Comparison of ENCODE assay signal across 24 cellular contexts in genomic region chr6:63578757-63579156, GRCh38. TPM values are rescaled to one million over a fixed set of nuclear protein-coding genes. Genes with fewer than 3 reads are reported as not detected.
DNase-seq lines count a peak whose midpoint lies in the region; ATAC-seq, FAIRE-seq and TF ChIP-seq lines count a peak whose summit lies in the region.
"Had no signal": no experiment of that assay in that cellular context is flagged by ENCODE, and none has a peak within 500 bp of the region (broad histone marks: within the 10 kb centered on the region; RNA-seq: fewer than 3 reads in every experiment).

No MANE protein-coding gene starts in this region.

- no peak overlapping the region for H3K23ac ChIP-seq in mesenchymal stem cell (ENCODE audit: low read length in 2 of 2)

- H3K27ac Mint-ChIP-seq in neural progenitor cell, result no peak overlapping the region
- H3K27ac Mint-ChIP-seq: B cell; CD4-positive, alpha-beta T cell; CD8-positive, alpha-beta T cell had no signal

- H3F3A ChIP-seq in Loucy (ENCODE audit: low read depth), result no peaks in the 10 kb centered on the region
- peaks cover 55% of the 10 kb centered on the region for H3F3A ChIP-seq in neural progenitor cell (ENCODE audit: low read depth)

- no peak overlapping the region for H2BK15ac ChIP-seq in mesenchymal stem cell (ENCODE audit: low read depth, poor library complexity, severe bottlenecking)

- TF ChIP-seq RAD21 in A549 (conservative IDR thresholded peaks at IDR 0.05 in 1 of 2, IDR thresholded peaks at IDR 0.05 in 1 of 2) (no peak), GM12878 (IDR thresholded peaks at IDR 0.05; ENCODE audit: insufficient read depth, low read depth, low read length) (no peak)

- H3K36me3 ChIP-seq in Loucy (ENCODE audit: insufficient read depth, low read length) (peaks cover 64% of the 10 kb centered on the region), GM12878 (ENCODE audit: control insufficient read depth in 2 of 2, insufficient read depth in 2 of 2, low read length in 1 of 2) (peaks cover 3 to 26% of the 10 kb centered on the region in 2 experiments), mesenchymal stem cell (ENCODE audit: control insufficient read depth in 1 of 2, insufficient read depth in 2 of 2, low read depth in 1 of 2, low read length in 2 of 2) (peaks cover 2 to 76% of the 10 kb centered on the region in 2 experiments), neural progenitor cell (peaks cover 54% of the 10 kb centered on the region), mammary epithelial cell (ENCODE audit: insufficient read depth, low read length) (peaks cover 52% of the 10 kb centered on the region)

- H3K9ac ChIP-seq in Loucy (ENCODE audit: low read depth, low read length, poor library complexity, severe bottlenecking) (no peak overlapping the region), GM12878 (ENCODE audit: control insufficient read depth, insufficient read depth, low read length) (no peak overlapping the region), mesenchymal stem cell (ENCODE audit: low read length) (peak overlapping the region; percentile 55), neural progenitor cell (no peak overlapping the region), mammary epithelial cell (ENCODE audit: insufficient read depth, low read length) (no peak overlapping the region)
- H3K9ac ChIP-seq: BLaER1 treated with 17β-estradiol and CSF1 and Interleukin-3, amounts not matched to agents 10 nM and 100 nM had no signal

- H3K27ac ChIP-seq in A549 (0 out of 6 replicates have a peak overlapping the region, but pooled peaks of 1 of the 2 experiments have one; percentile 46), GM12878 (ENCODE audit: control insufficient read depth, insufficient read depth) (no peak overlapping the region), mesenchymal stem cell (ENCODE audit: low read length, poor library complexity, severe bottlenecking) (no peak overlapping the region), neural progenitor cell (no peak overlapping the region), mammary epithelial cell (ENCODE audit: insufficient read depth, low read depth, low read length) (no peak overlapping the region)
- H3K27ac ChIP-seq: BLaER1 treated with 17β-estradiol and CSF1 and Interleukin-3, amounts not matched to agents 10 nM and 100 nM; C4-2B had no signal

- H3K4me3 Mint-ChIP-seq in neural progenitor cell, result no peak overlapping the region
- H3K4me3 Mint-ChIP-seq: B cell; CD4-positive, alpha-beta T cell; CD8-positive, alpha-beta T cell had no signal

- H3K4me3 ChIP-seq in A549, result peak overlapping the region; percentile 54
- no peak overlapping the region for H3K4me3 ChIP-seq in Loucy (ENCODE audit: low read length, poor library complexity, severe bottlenecking)
- no peak overlapping the region for H3K4me3 ChIP-seq in GM12878
- no peak overlapping the region for H3K4me3 ChIP-seq in mesenchymal stem cell (ENCODE audit: insufficient read depth in 1 of 2, low read depth in 1 of 2, low read length in 2 of 2)
- H3K4me3 ChIP-seq in neural progenitor cell, result no peak overlapping the region
- H3K4me3 ChIP-seq in mammary epithelial cell (replicated peaks in 1 of 3; ENCODE audit: insufficient read depth in 1 of 3, low read depth in 2 of 3, low read length in 3 of 3), result no peak overlapping the region
- H3K4me3 ChIP-seq: BLaER1 treated with 17β-estradiol and CSF1 and Interleukin-3, amounts not matched to agents 10 nM and 100 nM had no signal

- peaks cover 18% of the 10 kb centered on the region for H3K4me1 Mint-ChIP-seq in neural progenitor cell

- in situ Hi-C loops in GM12878 (cut with MboI), result no loop called here
- in situ Hi-C loops in mammary epithelial cell (cut with MboI; ENCODE audit: low sequenced_read_pairs in 2 of 2), result no loop called here

- no peak for TF ChIP-seq EP300 in A549 (IDR thresholded peaks at IDR 0.05)
- no peak for TF ChIP-seq EP300 in GM12878 (IDR thresholded peaks at IDR 0.05; ENCODE audit: borderline replicate concordance in 1 of 2, control insufficient read depth in 1 of 2, low read depth in 2 of 2, low read length in 2 of 2)

- H3K4ac ChIP-seq in mesenchymal stem cell (ENCODE audit: low read depth in 1 of 2, low read length in 2 of 2), result no peak overlapping the region

- no peak overlapping the region for H3K14ac ChIP-seq in mesenchymal stem cell (ENCODE audit: low read length in 2 of 2)

- 85% methylated on average over 2 of the region's 2 CpGs for WGBS in A549 (ENCODE audit: missing lambda C conversion rate)
- WGBS in GM12878 (ENCODE audit: insufficient coverage, insufficient replicate concordance, low lambda C conversion rate, missing lambda C conversion rate), result 100% methylated on average over 2 of the region's 2 CpGs
- WGBS in mesenchymal stem cell, result 100% methylated on average over 1 of the region's 2 CpGs
- WGBS in mammary epithelial cell (ENCODE audit: low coverage, missing lambda C conversion rate), result 100% methylated on average over 2 of the region's 2 CpGs

- H2BK5ac ChIP-seq in mesenchymal stem cell (ENCODE audit: low read depth, low read length, poor library complexity, severe bottlenecking), result no peak overlapping the region

- no peaks in the 10 kb centered on the region for H3K27me3 Mint-ChIP-seq in neural progenitor cell (ENCODE audit: insufficient read depth, low read depth)
- H3K27me3 Mint-ChIP-seq: B cell; CD4-positive, alpha-beta T cell had no signal

- POLR2A ChIA-PET in A549 (lab: Yijun Ruan, JAX), result no interaction called here
- POLR2A ChIA-PET in GM12878 (lab: Charles Lee), result no interaction called here

- ATAC-seq in A549, result no peak
- ATAC-seq in GM12878, result no peak
- no peak for ATAC-seq in left ventricle myocardium superior
- ATAC-seq in HG03520 (IDR thresholded peaks at IDR 0.05; ENCODE audit: unreplicated experiment), result no peak
- ATAC-seq: CD8-positive, alpha-beta T cell had no signal

- H2BK12ac ChIP-seq in mesenchymal stem cell (ENCODE audit: low read length in 2 of 2), result no peak overlapping the region

- H3K9me3 ChIP-seq in A549 (no peaks in the 10 kb centered on the region), Loucy (ENCODE audit: insufficient read depth, low read depth, low read length) (no peaks in the 10 kb centered on the region), GM12878 (replicated peaks; ENCODE audit: control insufficient read depth, insufficient read depth, low read length) (no peaks in the 10 kb centered on the region), mesenchymal stem cell (ENCODE audit: control insufficient read depth, low read length) (no peaks in the 10 kb centered on the region), neural progenitor cell (ENCODE audit: low read depth) (no peaks in the 10 kb centered on the region), mammary epithelial cell (replicated peaks; ENCODE audit: insufficient read depth, low read length) (no peaks in the 10 kb centered on the region)
- H3K9me3 ChIP-seq: Caco-2 had no signal

- no peaks in the 10 kb centered on the region for H3K27me3 ChIP-seq in Loucy (ENCODE audit: insufficient read depth, low read length, poor library complexity, severe bottlenecking)
- no peaks in the 10 kb centered on the region for H3K27me3 ChIP-seq in GM12878 (replicated peaks in 1 of 2; ENCODE audit: control insufficient read depth in 2 of 2, insufficient read depth in 2 of 2, low read length in 1 of 2)
- no peaks in the 10 kb centered on the region for H3K27me3 ChIP-seq in mesenchymal stem cell (ENCODE audit: control insufficient read depth in 1 of 2, insufficient read depth in 1 of 2, low read length in 2 of 2)
- H3K27me3 ChIP-seq in neural progenitor cell, result no peaks in the 10 kb centered on the region
- no peaks in the 10 kb centered on the region for H3K27me3 ChIP-seq in mammary epithelial cell (ENCODE audit: insufficient read depth, low read length)
- H3K27me3 ChIP-seq: BLaER1 treated with 17β-estradiol and CSF1 and Interleukin-3, amounts not matched to agents 10 nM and 100 nM had no signal

- H2AFZ ChIP-seq in Loucy (ENCODE audit: low read length), result no peak overlapping the region
- H2AFZ ChIP-seq in GM12878 (ENCODE audit: control insufficient read depth, low read depth, low read length), result no peak overlapping the region
- no peak overlapping the region for H2AFZ ChIP-seq in mesenchymal stem cell (ENCODE audit: low read depth, low read length)
- no peak overlapping the region for H2AFZ ChIP-seq in neural progenitor cell (replicated peaks)
- no peak overlapping the region for H2AFZ ChIP-seq in mammary epithelial cell (ENCODE audit: low read depth, low read length)

- H3K4me1 ChIP-seq in A549 (peaks cover 66% of the 10 kb centered on the region), Loucy (ENCODE audit: insufficient read depth, low read length, poor library complexity, severe bottlenecking) (peaks cover 15% of the 10 kb centered on the region), GM12878 (ENCODE audit: control insufficient read depth, insufficient read depth, low read length) (no peaks in the 10 kb centered on the region; the same call in 1 of the 2 replicates), mesenchymal stem cell (ENCODE audit: control insufficient read depth, insufficient read depth, low read depth, low read length) (peaks cover 2% of the 10 kb centered on the region), neural progenitor cell (peaks cover 16% of the 10 kb centered on the region), mammary epithelial cell (ENCODE audit: insufficient read depth, low read length) (peaks cover 10% of the 10 kb centered on the region)

- peaks cover 64% of the 10 kb centered on the region for H4K20me1 ChIP-seq in Loucy (ENCODE audit: insufficient read depth, low read length, poor library complexity, severe bottlenecking)
- H4K20me1 ChIP-seq in GM12878 (ENCODE audit: control insufficient read depth, insufficient read depth), result no peaks in the 10 kb centered on the region
- H4K20me1 ChIP-seq in neural progenitor cell (ENCODE audit: low read depth), result peaks cover 64% of the 10 kb centered on the region
- peaks cover 15% of the 10 kb centered on the region for H4K20me1 ChIP-seq in mammary epithelial cell (ENCODE audit: insufficient read depth, low read length)

- no peaks in the 10 kb centered on the region for H3K9me2 ChIP-seq in Loucy (replicated peaks; ENCODE audit: low read depth, low read length)

- SMC1A ChIA-PET in GM12878 (lab: Charles Lee; ENCODE audit: uncharacterized antibody, unreplicated experiment), result interaction anchor here (0.8 to 1.5 kb wide), 2 partner anchors 69 to 186 kb away, joined by 3 read pairs; no protein-coding TSS in a partner anchor

- BruUV-seq in GM12878 (replicated peaks; lab: Mats Ljungman, UMichigan) (no TSS peak), mammary epithelial cell (replicated peaks; lab: Mats Ljungman, UMichigan) (no TSS peak)

- RAD21 ChIA-PET in GM12878 (lab: Charles Lee; ENCODE audit: unreplicated experiment), result interaction anchor here (1.4 to 2.6 kb wide), 2 partner anchors 185 to 226 kb away, joined by 4 to 15 read pairs; no protein-coding TSS in a partner anchor

- peak overlapping the region; percentile 78 for H3K4me2 ChIP-seq in A549
- peak overlapping the region; percentile 22 for H3K4me2 ChIP-seq in Loucy (ENCODE audit: low read depth, low read length, poor library complexity, severe bottlenecking)
- H3K4me2 ChIP-seq in GM12878 (ENCODE audit: control insufficient read depth, insufficient read depth), result peak overlapping the region; percentile 20; the same call in 1 of the 2 replicates
- no peak overlapping the region for H3K4me2 ChIP-seq in mesenchymal stem cell (ENCODE audit: low read length, poor library complexity, severe bottlenecking)
- H3K4me2 ChIP-seq in neural progenitor cell, result no peak overlapping the region
- no peak overlapping the region for H3K4me2 ChIP-seq in mammary epithelial cell (ENCODE audit: insufficient read depth, low read depth, low read length)
- H3K4me2 ChIP-seq: BLaER1 treated with 17β-estradiol and CSF1 and Interleukin-3, amounts not matched to agents 10 nM and 100 nM had no signal

- CTCF ChIA-PET in A549 (lab: Yijun Ruan, JAX) (no interaction called here), GM12878 (lab: Yijun Ruan, JAX) (interaction anchor here (2.6 kb wide), 1 partner anchor 226 kb away, joined by 8 read pairs; no protein-coding TSS in a partner anchor), mammary epithelial cell (lab: Charles Lee; ENCODE audit: low non-redundant PET) (no interaction called here)

- FAIRE-seq in A549 (lab: Jason Lieb, UNC), result no peak
- no peak for FAIRE-seq in GM12878 (lab: Jason Lieb, UNC)
- FAIRE-seq: A204.1, D721Med, G401.6, GM12892, GM18507 had no signal

- H3K36me3 Mint-ChIP-seq in neural progenitor cell, result peaks cover 34% of the 10 kb centered on the region

- H2BK120ac ChIP-seq in mesenchymal stem cell (ENCODE audit: low read depth, low read length), result no peak overlapping the region

- intact Hi-C loops in GM12878 (cut with micrococcal nuclease; ENCODE audit: unreplicated experiment) (no loop called here), left ventricle myocardium superior (cut with micrococcal nuclease) (no loop called here), mammary epithelial cell (cut with micrococcal nuclease) (no loop called here)

- H3K9me3 Mint-ChIP-seq in neural progenitor cell, result no peaks in the 10 kb centered on the region
- H3K9me3 Mint-ChIP-seq: CD4-positive, alpha-beta T cell; CD8-positive, alpha-beta T cell had no signal

- no peak overlapping the region for H2AK5ac ChIP-seq in mesenchymal stem cell (ENCODE audit: low read length, severe bottlenecking)

- no peak for TF ChIP-seq POLR2A in A549 (IDR thresholded peaks at IDR 0.05; ENCODE audit: low read length)
- no peak for TF ChIP-seq POLR2A in GM12878 (IDR thresholded peaks at IDR 0.05; ENCODE audit: low read depth, low read length)

- H3K79me2 ChIP-seq in Loucy (ENCODE audit: insufficient read depth, low read length) (peaks cover 52% of the 10 kb centered on the region), GM12878 (ENCODE audit: control insufficient read depth, insufficient read depth, low read length) (peaks cover 40% of the 10 kb centered on the region), neural progenitor cell (ENCODE audit: low read depth) (peaks cover 62% of the 10 kb centered on the region), mammary epithelial cell (ENCODE audit: insufficient read depth, low read length) (peaks cover 66% of the 10 kb centered on the region)

- H4K8ac ChIP-seq in mesenchymal stem cell (ENCODE audit: low read length), result no peak overlapping the region

- H3K79me1 ChIP-seq in mesenchymal stem cell (replicated peaks; ENCODE audit: low read length, poor library complexity, severe bottlenecking), result peaks cover 4% of the 10 kb centered on the region

- dilution Hi-C loops in mammary epithelial cell (cut with HindIII; ENCODE audit: low sequenced_read_pairs), result no loop called here

- H3K18ac ChIP-seq in mesenchymal stem cell (ENCODE audit: low read depth in 1 of 2, low read length in 2 of 2), result no peak overlapping the region

- no peak for DNase-seq in A549 (ENCODE audit: low read depth in 1 of 2, low spot score in 1 of 2)
- no peak for DNase-seq in GM12878 (ENCODE audit: low read depth, low spot score)
- no peak for DNase-seq in mesenchymal stem cell
- DNase-seq in left ventricle myocardium superior, result no peak
- DNase-seq in neural progenitor cell (ENCODE audit: low spot score), result no peak
- DNase-seq in mammary epithelial cell, result no peak
- DNase-seq: 8988T; AML-193; Caco-2; Calu3; CD4-positive, alpha-beta T cell; CD8-positive, alpha-beta T cell; DMS79 treated with DMSO at 0.1 percent for 48 hours; GF-D8 had no signal

- H4K91ac ChIP-seq in mesenchymal stem cell (ENCODE audit: low read length), result no peak overlapping the region

- TF ChIP-seq CTCF in A549 (IDR thresholded peaks at IDR 0.05) (no peak), Loucy (conservative IDR thresholded peaks at IDR 0.05; ENCODE audit: low read length) (no peak), GM12878 (IDR thresholded peaks at IDR 0.05 in 2 of 3, conservative IDR thresholded peaks at IDR 0.05 in 1 of 3; ENCODE audit: control insufficient read depth in 2 of 3, extremely low read depth in 1 of 3, insufficient read depth in 1 of 3, low read depth in 3 of 3, low read length in 3 of 3) (no peak), neural progenitor cell (IDR thresholded peaks at IDR 0.05) (no peak), mammary epithelial cell (conservative IDR thresholded peaks at IDR 0.05 in 1 of 2, IDR thresholded peaks at IDR 0.05 in 1 of 2; ENCODE audit: extremely low read depth in 1 of 2, insufficient read depth in 1 of 2, low read depth in 1 of 2, low read length in 2 of 2) (no peak)

RNA-seq across cellular contexts. Expression of gene PTP4A1, which starts 6.5 kb away (rescaled TPM):
- polyA plus RNA-seq in A549 (2011; rRNA removed), result 220 and 333 TPM in 2 replicates
- 29.5 and 36.6 TPM in 2 replicates for polyA plus RNA-seq in A549 (2012; cell fraction: cytosol; rRNA removed)
- 3.5 and 15.9 TPM in 2 replicates for polyA plus RNA-seq in A549 (2012; cell fraction: nucleus; rRNA removed)
- 152 to 179 TPM (median 166 TPM) in 3 replicates for polyA plus RNA-seq in A549 (2017; fragmentation: RNase III; extraction: RNeasy Plus Mini Kit Qiagen cat#74134 plus additional on column Dnase treatment)
- 95.2 and 105 TPM in 2 replicates for polyA minus RNA-seq in A549 (2011; rRNA and poly(A)+ RNA removed)
- total RNA-seq in GM12878 (2013; cell fraction: nucleolus; rRNA removed), result 33.9 and 34.0 TPM in 2 replicates
- total RNA-seq in GM12878 (2014; rRNA removed), result 14.0 and 18.3 TPM in 2 replicates
- 9.4 and 12.0 TPM in 2 replicates for total RNA-seq in GM12878 (2014; rRNA removed; fragmentation: Illumina TruSeq; extraction: Trizol)
- total RNA-seq in GM12878 (2021), result 67.4 and 70.1 TPM in 2 replicates
- 36.6 TPM for polyA plus RNA-seq in GM12878 (2011; ENCODE audit: low read depth)
- polyA plus RNA-seq in GM12878 (2011; rRNA removed), result 25.4 and 32.3 TPM in 2 replicates
- polyA plus RNA-seq in GM12878 (2011; cell fraction: cytosol; rRNA removed), result 7.8 and 20.7 TPM in 2 replicates
- 19.5 and 20.0 TPM in 2 replicates for polyA plus RNA-seq in GM12878 (2011; cell fraction: nucleus; rRNA removed)
- 46.3 and 55.4 TPM in 2 replicates for polyA plus RNA-seq in GM12878 (2012)
- 79.3 and 104 TPM in 2 replicates for polyA plus RNA-seq in GM12878 (2014; fragmentation: Illumina TruSeq; extraction: Trizol)
- not detected for polyA plus RNA-seq in GM12878 (2014; fragmentation: Nextera tagmentation; extraction: Ambion mirVana)
- polyA plus RNA-seq in GM12878 (2014; rRNA removed), result 8.5 and 10.5 TPM in 2 replicates
- 100 to 1,000 TPM; 171 to 190 TPM for polyA plus RNA-seq in GM12878 (2016; fragmentation: Nextera tagmentation; extraction: Ambion mirVana)
- polyA minus RNA-seq in GM12878 (2011; rRNA and poly(A)+ RNA removed), result 19.1 and 31.9 TPM in 2 replicates
- polyA minus RNA-seq in GM12878 (2011; cell fraction: cytosol; rRNA and poly(A)+ RNA removed), result 25.9 and 30.9 TPM in 2 replicates
- 38.3 and 65.9 TPM in 2 replicates for polyA minus RNA-seq in GM12878 (2011; cell fraction: nucleus; rRNA and poly(A)+ RNA removed)
- 80.4 TPM for polyA plus RNA-seq in mesenchymal stem cell (2013, experiment 1 of 2)
- 82.9 TPM for polyA plus RNA-seq in mesenchymal stem cell (2013, experiment 2 of 2)
- 39.1 TPM for total RNA-seq in left ventricle myocardium superior
- 13.8 and 31.3 TPM in 2 replicates for total RNA-seq in neural progenitor cell (ENCODE audit: low replicate concordance)
- total RNA-seq in mammary epithelial cell, result 100 to 1,000 TPM in 1 of 2 donors, 10 to 100 TPM in 1; 90.2 to 175 TPM
- polyA plus RNA-seq in mammary epithelial cell, result 42.2 TPM
- 130 TPM for polyA minus RNA-seq in mammary epithelial cell

RNA-seq across cellular contexts. Expression of gene PHF3, which starts 56.8 kb away (rescaled TPM):
- 19.5 and 28.4 TPM in 2 replicates for polyA plus RNA-seq in A549 (2011; rRNA removed)
- polyA plus RNA-seq in A549 (2012; cell fraction: cytosol; rRNA removed), result 2.7 and 2.8 TPM in 2 replicates
- polyA plus RNA-seq in A549 (2012; cell fraction: nucleus; rRNA removed), result 2.7 and 2.8 TPM in 2 replicates
- 13.1 to 13.9 TPM (median 13.7 TPM) in 3 replicates for polyA plus RNA-seq in A549 (2017; fragmentation: RNase III; extraction: RNeasy Plus Mini Kit Qiagen cat#74134 plus additional on column Dnase treatment)
- polyA minus RNA-seq in A549 (2011; rRNA and poly(A)+ RNA removed), result 18.1 and 18.2 TPM in 2 replicates
- total RNA-seq in GM12878 (2013; cell fraction: nucleolus; rRNA removed), result 223 and 233 TPM in 2 replicates
- total RNA-seq in GM12878 (2014; rRNA removed), result 38.2 and 43.6 TPM in 2 replicates
- total RNA-seq in GM12878 (2014; rRNA removed; fragmentation: Illumina TruSeq; extraction: Trizol), result 59.3 and 61.5 TPM in 2 replicates
- 39.4 and 41.1 TPM in 2 replicates for total RNA-seq in GM12878 (2021)
- 12.7 TPM for polyA plus RNA-seq in GM12878 (2011; ENCODE audit: low read depth)
- 29.0 and 48.5 TPM in 2 replicates for polyA plus RNA-seq in GM12878 (2011; rRNA removed)
- polyA plus RNA-seq in GM12878 (2011; cell fraction: cytosol; rRNA removed), result 6.4 and 7.9 TPM in 2 replicates
- polyA plus RNA-seq in GM12878 (2011; cell fraction: nucleus; rRNA removed), result 79.7 and 85.1 TPM in 2 replicates
- polyA plus RNA-seq in GM12878 (2012), result 20.3 and 28.3 TPM in 2 replicates
- 34.3 and 42.9 TPM in 2 replicates for polyA plus RNA-seq in GM12878 (2014; fragmentation: Illumina TruSeq; extraction: Trizol)
- polyA plus RNA-seq in GM12878 (2014; fragmentation: Nextera tagmentation; extraction: Ambion mirVana), result 1 to 10 TPM; 8.3 to 9.5 TPM
- polyA plus RNA-seq in GM12878 (2014; rRNA removed), result 17.2 and 18.6 TPM in 2 replicates
- polyA plus RNA-seq in GM12878 (2016; fragmentation: Nextera tagmentation; extraction: Ambion mirVana), result 10 to 100 TPM; 18.2 to 24.2 TPM
- polyA minus RNA-seq in GM12878 (2011; rRNA and poly(A)+ RNA removed), result 33.7 and 44.9 TPM in 2 replicates
- 15.9 and 17.9 TPM in 2 replicates for polyA minus RNA-seq in GM12878 (2011; cell fraction: cytosol; rRNA and poly(A)+ RNA removed)
- polyA minus RNA-seq in GM12878 (2011; cell fraction: nucleus; rRNA and poly(A)+ RNA removed), result 92.0 and 133 TPM in 2 replicates
- 24.0 TPM for polyA plus RNA-seq in mesenchymal stem cell (2013, experiment 1 of 2)
- 23.4 TPM for polyA plus RNA-seq in mesenchymal stem cell (2013, experiment 2 of 2)
- 37.7 TPM for total RNA-seq in left ventricle myocardium superior
- 72.4 and 100 TPM in 2 replicates for total RNA-seq in neural progenitor cell (ENCODE audit: low replicate concordance)
- 10 to 100 TPM; 35.2 to 41.5 TPM for total RNA-seq in mammary epithelial cell
- polyA plus RNA-seq in mammary epithelial cell, result 8.3 TPM
- 19.4 TPM for polyA minus RNA-seq in mammary epithelial cell

Comparison
In these comparisons a context has a peak if more than half of its experiments do, and no peak if none do; other contexts are left out.
1. H3K4me2 ChIP-seq: peak in A549 (single experiment), Loucy (single experiment) and GM12878 (single experiment); none in mesenchymal stem cell (single experiment), neural progenitor cell (single experiment) and mammary epithelial cell (single experiment).